12 cellular contexts compared by ENCODE assay signal in genomic region chr5:38468202-38468656, GRCh38.
DNase-seq lines count a peak whose midpoint lies in the region; ATAC-seq, FAIRE-seq and TF ChIP-seq lines count a peak whose summit lies in the region.
"Had no signal": no experiment of that assay in that cellular context is flagged by ENCODE, and none has a peak within 500 bp of the region (broad histone marks: within the 10 kb centered on the region; RNA-seq: fewer than 3 reads in every experiment).

No MANE protein-coding gene starts in this region.

- FAIRE-seq in HTR-8/SVneo (lab: Jason Lieb, UNC): peak; percentile 98

- H3K9me3 ChIP-seq in lung (ENCODE audit: control insufficient read depth in 2 of 2, insufficient read depth in 1 of 2, low read length in 1 of 2): peaks cover 0 to 2% of the 10 kb centered on the region in 2 donors
- H3K9me3 ChIP-seq in thyroid gland: no peaks in the 10 kb centered on the region

- H3K36me3 ChIP-seq in lung (ENCODE audit: control insufficient read depth in 2 of 2, insufficient read depth in 2 of 2, low read length in 2 of 2): no peaks in the 10 kb centered on the region
- H3K36me3 ChIP-seq in thyroid gland: no peaks in the 10 kb centered on the region

- intact Hi-C loops in thyroid gland (cut with DNase I): no loop called here

- H3K4me3 ChIP-seq in choroid plexus epithelial cell (ENCODE audit: low read depth, low read length) (no peak overlapping the region), lung (no peak overlapping the region), thyroid gland (replicated peaks in 1 of 3) (no peak overlapping the region)

- POLR2A ChIA-PET in HEK293T (lab: Yijun Ruan, JAX): no interaction called here

- CTCF ChIA-PET in HEK293T (lab: Yijun Ruan, JAX): no interaction called here

- H3K27ac ChIP-seq in lung (ENCODE audit: low read depth in 1 of 2, low read length in 1 of 2): peak overlapping the region; percentile 2 to 71
- peak overlapping the region; percentile 44 to 74 (median 54) for H3K27ac ChIP-seq in thyroid gland

- no peak for TF ChIP-seq POLR2A in thyroid gland (IDR thresholded peaks at IDR 0.05)

- peak; percentile 93 for DNase-seq in HTR-8/SVneo (ENCODE audit: insufficient read length, low spot score)
- peak; percentile 97 for DNase-seq in choroid plexus epithelial cell (ENCODE audit: low read depth)
- DNase-seq in lung (ENCODE audit: low spot score): no peak
- no peak for DNase-seq in thyroid gland
- DNase-seq in HEK293T (ENCODE audit: extremely low spot score): no peak
- DNase-seq in DMS53 treated with DMSO at 0.1 percent for 48 hours (lab: John Stamatoyannopoulos, UW; ENCODE audit: unreplicated experiment): no peak
- no peak for DNase-seq in activated CD4-positive, CD25-positive, alpha-beta regulatory T cell (lab: John Stamatoyannopoulos, UW)
- no peak for DNase-seq in activated naive CD4-positive, alpha-beta T cell treated with Interleukin-2 at 50 U/mL for 16 hours
- DNase-seq: activated CD4-positive, CD25-positive, alpha-beta regulatory T cell treated with anti-CD3 and anti-CD28 coated beads, Interleukin-2, amount 50 U/mL, for 72 hours; erythroblast; NCI-H2029; stimulated activated CD4-positive, alpha-beta T cell treated with anti-CD3 and anti-CD28 coated beads, Interleukin-1b, Interleukin-23, amount 100 ng/mL, for 48 hours had no signal

- no peak for TF ChIP-seq CTCF in choroid plexus epithelial cell (conservative IDR thresholded peaks at IDR 0.05; ENCODE audit: low read depth, low read length)
- TF ChIP-seq CTCF in lung (IDR thresholded peaks at IDR 0.05; ENCODE audit: control extremely low read depth, extremely low read depth): no peak
- no peak for TF ChIP-seq CTCF in thyroid gland (IDR thresholded peaks at IDR 0.05)

- no peaks in the 10 kb centered on the region for H3K27me3 ChIP-seq in lung (ENCODE audit: control insufficient read depth, insufficient read depth)
- no peaks in the 10 kb centered on the region for H3K27me3 ChIP-seq in thyroid gland

- ATAC-seq in lung (ENCODE audit: insufficient read depth, low FRiP score): peak; percentile 24

- whole genome bisulfite sequencing in lung, 2 donors: 81 to 83% methylated on average over 11 of the region's 11 CpGs
- WGBS in thyroid gland, 2 donors: 78 to 82% methylated on average over 11 of the region's 11 CpGs

- H3K4me1 ChIP-seq in lung (ENCODE audit: control insufficient read depth in 2 of 2, insufficient read depth in 2 of 2, low read length in 2 of 2) (peaks cover 20 to 27% of the 10 kb centered on the region in 2 donors), thyroid gland (peaks cover 28 to 63% of the 10 kb centered on the region in 2 donors)

TF ChIP-seq in HEK293T, 16 proteins besides CTCF, POLR2A, EP300 and RAD21:
- no peak for TF ChIP-seq NFRKB (IDR thresholded peaks at IDR 0.05)
- TF ChIP-seq ELF4 (IDR thresholded peaks at IDR 0.05): no peak
- TF ChIP-seq BHLHE40 (IDR thresholded peaks at IDR 0.05; ENCODE audit: borderline replicate concordance): no peak
- TF ChIP-seq ZNF384 (IDR thresholded peaks at IDR 0.05): no peak
- no peak for TF ChIP-seq PKNOX1 (IDR thresholded peaks at IDR 0.05)
- TF ChIP-seq SUZ12 (IDR thresholded peaks at IDR 0.05): no peak
- TF ChIP-seq HDGF (IDR thresholded peaks at IDR 0.05; ENCODE audit: borderline replicate concordance): no peak
- no peak for TF ChIP-seq FOXM1 (IDR thresholded peaks at IDR 0.05; ENCODE audit: borderline replicate concordance)
- TF ChIP-seq LEF1 (IDR thresholded peaks at IDR 0.05; ENCODE audit: borderline replicate concordance): no peak
- TF ChIP-seq TARDBP (IDR thresholded peaks at IDR 0.05): no peak
- TF ChIP-seq FOXK2 (IDR thresholded peaks at IDR 0.05): no peak
- no peak for TF ChIP-seq FOXA1 (IDR thresholded peaks at IDR 0.05)
- no peak for TF ChIP-seq SP1 (IDR thresholded peaks at IDR 0.05)
- no peak for TF ChIP-seq L3MBTL2 (conservative IDR thresholded peaks at IDR 0.05)
- TF ChIP-seq ARNT (IDR thresholded peaks at IDR 0.05): no peak
- no peak for TF ChIP-seq CTBP1 (IDR thresholded peaks at IDR 0.05; ENCODE audit: borderline replicate concordance)

Comparison
In these comparisons a context has a peak if more than half of its experiments do, and no peak if none do; other contexts are left out.
1. DNase-seq: peak in HTR-8/SVneo (single experiment) and choroid plexus epithelial cell (single experiment); none in lung (single experiment), thyroid gland (0 of 2), HEK293T (single experiment), DMS53 treated with DMSO at 0.1 percent for 48 hours (single experiment), activated CD4-positive, CD25-positive, alpha-beta regulatory T cell (0 of 4) and activated naive CD4-positive, alpha-beta T cell treated with Interleukin-2 at 50 U/mL for 16 hours (single experiment).